Comparison of ENCODE assay signal across 7 cellular contexts in the genomic region with DNA sequence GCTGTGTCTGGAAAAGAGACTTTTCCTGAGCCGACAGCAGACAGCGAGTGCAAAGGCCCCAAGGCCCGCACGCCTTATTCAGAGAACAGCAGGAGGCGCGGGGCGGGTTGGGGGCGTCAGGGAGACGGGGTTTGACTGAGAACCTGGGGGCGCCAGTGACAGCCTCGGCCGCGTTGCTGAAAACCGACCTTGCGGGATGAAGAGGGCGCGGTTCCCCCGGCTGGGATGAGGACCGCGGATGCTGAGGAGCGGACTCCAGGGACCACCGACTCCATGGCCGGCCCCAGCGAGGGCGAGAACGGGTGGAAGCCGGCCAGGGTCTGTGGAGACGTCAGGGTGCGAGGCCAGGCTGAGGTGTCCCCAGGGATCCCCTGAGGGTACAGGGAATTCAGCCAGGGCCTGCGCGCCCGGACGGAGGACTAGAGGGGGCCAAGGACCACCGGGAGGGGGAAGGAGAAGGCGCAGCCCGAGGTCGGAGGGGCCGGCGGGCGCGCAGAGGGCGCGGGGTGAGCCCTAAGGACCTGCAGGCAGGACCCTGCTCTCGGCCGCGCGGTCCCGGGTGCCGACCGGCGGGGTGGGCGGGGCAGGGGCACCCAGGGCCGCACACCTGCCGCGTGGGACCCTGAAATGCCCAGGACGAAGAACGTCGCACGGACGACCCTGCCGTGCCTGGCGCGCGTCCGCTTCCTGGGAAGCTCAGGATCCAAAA. TPM values are rescaled to one million over a fixed set of nuclear protein-coding genes. Genes with fewer than 3 reads are reported as not detected.
DNase-seq lines count a peak whose midpoint lies in the region; FAIRE-seq and TF ChIP-seq lines count a peak whose summit lies in the region.

No MANE protein-coding gene starts in this region.

- H3K4me3 ChIP-seq in LNCaP clone FGC (ENCODE audit: low read depth, low read length) (peak overlapping the region; percentile 57), retinal pigment epithelial cell (ENCODE audit: low read length) (peak overlapping the region; percentile 39)

- peaks cover 7% of the 10 kb centered on the region for H3K36me3 Mint-ChIP-seq in endothelial cell (ENCODE audit: low read depth, unreplicated experiment)

- H3K4me3 Mint-ChIP-seq in endothelial cell (ENCODE audit: unreplicated experiment) = peak overlapping the region; percentile 73

- no peaks in the 10 kb centered on the region for H3K9me3 Mint-ChIP-seq in endothelial cell (ENCODE audit: unreplicated experiment)

- TF ChIP-seq CTCF in LNCaP clone FGC (IDR thresholded peaks at IDR 0.05; ENCODE audit: control insufficient read depth, extremely low read depth, insufficient read depth) = no peak
- no peak for TF ChIP-seq CTCF in endothelial cell (IDR thresholded peaks at IDR 0.05; ENCODE audit: unreplicated experiment)
- no peak for TF ChIP-seq CTCF in retinal pigment epithelial cell (conservative IDR thresholded peaks at IDR 0.05; ENCODE audit: low read depth, low read length)

- no peak for TF ChIP-seq POLR2A in GM12891 (IDR thresholded peaks at IDR 0.05; ENCODE audit: low read depth, low read length)

- peaks cover 22% of the 10 kb centered on the region for H3K27me3 Mint-ChIP-seq in endothelial cell (ENCODE audit: unreplicated experiment)

- peak; percentile 61 for FAIRE-seq in GM12891 (lab: Jason Lieb, UNC)

- DNase-seq in GM12891 (ENCODE audit: insufficient read length, low spot score) (no peak), LNCaP clone FGC (ENCODE audit: low read depth) (no peak), endothelial cell (ENCODE audit: low spot score) (no peak), retinal pigment epithelial cell (ENCODE audit: low read depth) (no peak), SIG-M5 (lab: John Stamatoyannopoulos, UW) (no peak), SHP77 treated with DMSO at 0.1 percent for 48 hours (lab: John Stamatoyannopoulos, UW) (no peak), A172 (ENCODE audit: low spot score) (no peak)

- H3K4me1 Mint-ChIP-seq in endothelial cell (ENCODE audit: unreplicated experiment) = peaks cover 6% of the 10 kb centered on the region

- no peak overlapping the region for H3K27ac Mint-ChIP-seq in endothelial cell (ENCODE audit: unreplicated experiment)

TF ChIP-seq in GM12891, 5 proteins besides CTCF, POLR2A, EP300 and RAD21:
- no peak for TF ChIP-seq POLR2AphosphoS5 (IDR thresholded peaks at IDR 0.05; ENCODE audit: low read depth, low read length)
- TF ChIP-seq TAF1 (IDR thresholded peaks at IDR 0.05; ENCODE audit: low read depth, low read length) = no peak
- TF ChIP-seq PAX5 (IDR thresholded peaks at IDR 0.05; ENCODE audit: insufficient read depth, low read length, severe bottlenecking) = no peak
- TF ChIP-seq POU2F2 (IDR thresholded peaks at IDR 0.05; ENCODE audit: low read depth, low read length) = no peak
- TF ChIP-seq SPI1 (IDR thresholded peaks at IDR 0.05; ENCODE audit: low read depth, low read length) = no peak

RNA-seq across cellular contexts. Expression of gene AHRR, which starts 0.8 kb away (rescaled TPM):
- polyA plus RNA-seq in GM12891 (2012; ENCODE audit: low read depth, missing spikeins) = 33.3 TPM
- total RNA-seq in endothelial cell (ENCODE audit: unreplicated experiment) = 8.7 TPM
- total RNA-seq in A172 (2014; rRNA removed; shearing (Covaris generic)) = 1.2 and 1.4 TPM in 2 replicates

RNA-seq across cellular contexts. Expression of gene PDCD6, which starts 49.2 kb away (rescaled TPM):
- 116 TPM for polyA plus RNA-seq in GM12891 (2012; ENCODE audit: low read depth, missing spikeins)
- 101 TPM for total RNA-seq in endothelial cell (ENCODE audit: unreplicated experiment)
- total RNA-seq in A172 (2014; rRNA removed; shearing (Covaris generic)) = 98.6 and 117 TPM in 2 replicates
